Comparison of ENCODE assay signal across 12 cellular contexts in genomic region chr5:95102080-95102479, GRCh38.
A peak's percentile ranks its signal among the peaks of the same experiment; 100 is the strongest.
DNase-seq lines count a peak whose midpoint lies in the region; ATAC-seq and TF ChIP-seq lines count a peak whose summit lies in the region.
"Had no signal": no experiment of that assay in that cellular context is flagged by ENCODE, and none has a peak within 500 bp of the region (broad histone marks: within the 10 kb centered on the region; RNA-seq: fewer than 3 reads in every experiment).

No MANE protein-coding gene starts in this region.

- H3K27ac ChIP-seq in osteoblast (ENCODE audit: low read depth, low read length), result no peak overlapping the region
- H3K27ac ChIP-seq: tibial artery had no signal

- H3K4me1 ChIP-seq in osteoblast (ENCODE audit: insufficient read depth, low read length), result no peaks in the 10 kb centered on the region
- H3K4me1 ChIP-seq: tibial artery had no signal

- no peaks in the 10 kb centered on the region for H3K27me3 ChIP-seq in osteoblast (ENCODE audit: insufficient read depth, low read length)
- H3K27me3 ChIP-seq: tibial artery had no signal

- H3K9me3 ChIP-seq in osteoblast (ENCODE audit: low read depth, low read length), result no peaks in the 10 kb centered on the region
- H3K9me3 ChIP-seq: tibial artery had no signal

- no peak overlapping the region for H3K4me3 ChIP-seq in osteoblast (ENCODE audit: insufficient read depth, low read length)
- H3K4me3 ChIP-seq: tibial artery had no signal

- H2AFZ ChIP-seq in osteoblast (ENCODE audit: low read length), result peak overlapping the region; percentile 7

- H3K4me2 ChIP-seq in osteoblast (ENCODE audit: insufficient read depth, low read length), result no peak overlapping the region

- H3K36me3 ChIP-seq in osteoblast (ENCODE audit: insufficient read depth, low read length), result no peaks in the 10 kb centered on the region
- H3K36me3 ChIP-seq: tibial artery had no signal

- TF ChIP-seq CTCF in osteoblast (IDR thresholded peaks at IDR 0.05; ENCODE audit: extremely low read depth, low read depth, low read length), result no peak
- no peak for TF ChIP-seq CTCF in GM20000 (IDR thresholded peaks at IDR 0.05; ENCODE audit: extremely low read depth, missing control alignments)

- ATAC-seq in GM19395 (IDR thresholded peaks at IDR 0.05; ENCODE audit: unreplicated experiment) (peak; percentile 47), HG02938 (IDR thresholded peaks at IDR 0.05; ENCODE audit: unreplicated experiment) (peak; percentile 28)
- ATAC-seq: CD8-positive, alpha-beta T cell had no signal

- H3K79me2 ChIP-seq in osteoblast (ENCODE audit: insufficient read depth, low read length), result no peaks in the 10 kb centered on the region

- DNase-seq in NCI-H510A (lab: John Stamatoyannopoulos, UW) (peak; percentile 80), osteoblast (ENCODE audit: insufficient read length, low spot score, missing footprints) (no peak), D341Med (ENCODE audit: low spot score) (no peak), GM20000 (ENCODE audit: low spot score) (no peak), NCI-H1105 treated with DMSO at 0.1 percent for 48 hours (lab: John Stamatoyannopoulos, UW) (no peak)
- DNase-seq in stimulated activated CD8-positive, alpha-beta memory T cell treated with anti-CD3 and anti-CD28 coated beads, Interleukin-4, amount 100 ng/mL, for 48 hours, result no peak
- DNase-seq: activated B cell treated with CpG ODN at 0.5 μM for 24 hours; CD8-positive, alpha-beta T cell; NCI-H526 treated with DMSO at 0.1 percent for 48 hours; tibial artery had no signal

- H4K20me1 ChIP-seq in osteoblast (ENCODE audit: insufficient read depth, low read length), result no peaks in the 10 kb centered on the region
